8 cellular contexts compared by ENCODE assay signal in genomic region chr17:41687828-41688640, GRCh38. TPM values are rescaled to one million over a fixed set of nuclear protein-coding genes. Genes with fewer than 3 reads are reported as not detected.
DNase-seq lines count a peak whose midpoint lies in the region; ATAC-seq and TF ChIP-seq lines count a peak whose summit lies in the region.

No MANE protein-coding gene starts in this region.

- DNase-seq in Daoy (ENCODE audit: low read depth) (peak; percentile 67), head of caudate nucleus (peak; percentile 36 to 85 (median 68)), putamen (ENCODE audit: low spot score) (peak; percentile 69)
- DNase-seq in activated effector memory CD4-positive, alpha-beta T cell treated with anti-CD3 and anti-CD28 coated beads, Interleukin-2, amount 50 U/mL, for 16 hours = peak; percentile 87

- peak; percentile 3 for ATAC-seq in HG03575 (IDR thresholded peaks at IDR 0.05; ENCODE audit: extremely low read depth, insufficient number of reproducible peaks, low FRiP score, unreplicated experiment)
- ATAC-seq in HG03159 (IDR thresholded peaks at IDR 0.05; ENCODE audit: unreplicated experiment) = no peak
- ATAC-seq in HG03432 (IDR thresholded peaks at IDR 0.05; ENCODE audit: unreplicated experiment) = no peak

- peaks cover 18% of the 10 kb centered on the region for H3K4me1 ChIP-seq in OCI-LY1 (ENCODE audit: insufficient read depth, low read length, severe bottlenecking)

- no peaks in the 10 kb centered on the region for H4K20me1 ChIP-seq in OCI-LY1 (ENCODE audit: insufficient read depth, low read length)

- no peaks in the 10 kb centered on the region for H3K9me3 ChIP-seq in OCI-LY1 (ENCODE audit: low read length)

- no peak overlapping the region for H3K27ac ChIP-seq in OCI-LY1 (ENCODE audit: low read depth, low read length, poor library complexity, severe bottlenecking)

- H3K79me2 ChIP-seq in OCI-LY1 (ENCODE audit: insufficient read depth, low read length) = no peaks in the 10 kb centered on the region

- H3K4me3 ChIP-seq in OCI-LY1 (ENCODE audit: low read depth, low read length, poor library complexity, severe bottlenecking) = peak overlapping the region; percentile 89

- peak overlapping the region; percentile 89; the same call in 1 of the 2 replicates for H2AFZ ChIP-seq in OCI-LY1 (ENCODE audit: low read length)

- peak overlapping the region; percentile 77 for H3K9ac ChIP-seq in OCI-LY1 (ENCODE audit: low read length)

- intact Hi-C loops in head of caudate nucleus (cut with DNase I) = no loop called here

- no peaks in the 10 kb centered on the region for H3K27me3 ChIP-seq in OCI-LY1 (ENCODE audit: insufficient read depth, low read length)

- peak; percentile 70 for TF ChIP-seq CTCF in OCI-LY1 (IDR thresholded peaks at IDR 0.05; ENCODE audit: low read length)

- H3K36me3 ChIP-seq in OCI-LY1 (ENCODE audit: insufficient read depth, low read length) = peaks cover 38% of the 10 kb centered on the region

- H3K4me2 ChIP-seq in OCI-LY1 (ENCODE audit: low read length) = peak overlapping the region; percentile 88

- H3K9me2 ChIP-seq in OCI-LY1 (ENCODE audit: low read depth, low read length) = no peaks in the 10 kb centered on the region

- peaks cover 18% of the 10 kb centered on the region; the same call in 1 of the 2 replicates for H3F3A ChIP-seq in OCI-LY1 (ENCODE audit: insufficient read depth, low read length)

RNA-seq across cellular contexts. Expression of gene EIF1, which starts 0.7 kb away (rescaled TPM):
- 78.2 and 85.4 TPM in 2 replicates for total RNA-seq in Daoy (2014; rRNA removed; shearing (Covaris generic))

RNA-seq across cellular contexts. Expression of gene GAST, which starts 24.1 kb away (rescaled TPM):
- not detected in 2 replicates for total RNA-seq in Daoy (2014; rRNA removed; shearing (Covaris generic))

RNA-seq across cellular contexts. Expression of gene HAP1, which starts 46.4 kb away (rescaled TPM):
- total RNA-seq in Daoy (2014; rRNA removed; shearing (Covaris generic)) = 0.11 TPM in 1 of 2 replicates, not detected in the other
